ENCODE assay signal across 1 cellular context in genomic region chr4:157996061-157996460, GRCh38.
TF ChIP-seq lines count a peak whose summit lies in the region.

No MANE protein-coding gene starts in this region.

TF ChIP-seq in HepG2, 621 proteins besides CTCF, POLR2A, EP300 and RAD21 (continued from another document):
- TF ChIP-seq, protein P1, sequence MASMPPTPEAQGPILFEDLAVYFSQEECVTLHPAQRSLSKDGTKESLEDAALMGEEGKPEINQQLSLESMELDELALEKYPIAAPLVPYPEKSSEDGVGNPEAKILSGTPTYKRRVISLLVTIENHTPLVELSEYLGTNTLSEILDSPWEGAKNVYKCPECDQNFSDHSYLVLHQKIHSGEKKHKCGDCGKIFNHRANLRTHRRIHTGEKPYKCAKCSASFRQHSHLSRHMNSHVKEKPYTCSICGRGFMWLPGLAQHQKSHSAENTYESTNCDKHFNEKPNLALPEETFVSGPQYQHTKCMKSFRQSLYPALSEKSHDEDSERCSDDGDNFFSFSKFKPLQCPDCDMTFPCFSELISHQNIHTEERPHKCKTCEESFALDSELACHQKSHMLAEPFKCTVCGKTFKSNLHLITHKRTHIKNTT (CRISPR knock-in tag; IDR thresholded peaks at IDR 0.05): no peak
- TF ChIP-seq ZBED4 (CRISPR knock-in tag; IDR thresholded peaks at IDR 0.05; ENCODE audit: borderline replicate concordance): no peak
